20 cellular contexts compared by ENCODE assay signal in the genomic region with DNA sequence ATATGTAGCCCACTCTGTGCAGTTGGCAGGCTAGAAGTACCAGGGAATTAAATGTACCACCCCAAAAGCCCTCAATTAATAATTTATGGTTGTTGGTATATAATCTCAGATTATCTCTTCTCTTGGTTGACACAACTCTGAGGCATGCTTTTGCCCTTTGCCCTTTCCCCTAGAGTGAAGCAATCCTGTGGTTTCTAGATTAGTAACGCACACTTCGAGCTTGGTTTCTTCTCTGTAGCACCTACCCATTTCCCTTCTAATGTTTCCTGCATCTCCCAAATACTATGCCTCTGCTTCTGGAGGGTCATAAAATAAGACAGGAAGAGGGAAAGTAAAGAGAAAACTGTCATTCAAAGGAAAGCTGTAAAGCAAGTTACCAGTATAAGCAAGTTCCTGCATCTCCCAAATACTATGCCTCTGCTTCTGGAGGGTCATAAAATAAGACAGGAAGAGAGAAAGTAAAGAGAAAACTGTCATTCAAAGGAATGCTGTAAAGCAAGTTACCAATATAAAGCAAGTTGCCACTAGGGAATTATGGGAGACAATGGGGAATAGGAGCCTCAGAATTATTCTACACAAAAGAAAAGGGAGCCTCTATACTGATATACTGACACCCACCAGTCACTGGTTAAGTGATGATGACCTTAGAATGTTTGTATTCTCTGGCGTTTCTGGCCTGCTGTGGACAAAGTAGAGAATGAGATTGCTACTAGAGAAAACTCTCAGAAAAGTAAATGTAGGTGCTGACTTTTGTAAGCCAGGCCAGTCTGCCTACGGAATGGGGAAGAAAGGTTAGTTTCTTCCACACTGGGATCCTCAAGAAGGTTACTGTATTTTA.
A peak's percentile ranks its signal among the peaks of the same experiment; 100 is the strongest.
DNase-seq lines count a peak whose midpoint lies in the region; ATAC-seq and TF ChIP-seq lines count a peak whose summit lies in the region.
"Had no signal": no experiment of that assay in that cellular context is flagged by ENCODE, and none has a peak within 500 bp of the region (broad histone marks: within the 10 kb centered on the region; RNA-seq: fewer than 3 reads in every experiment).

No MANE protein-coding gene starts in this region.

- no peak overlapping the region for H3K18ac ChIP-seq in trophoblast cell (ENCODE audit: low read length)

- H3K14ac ChIP-seq in trophoblast cell (ENCODE audit: low read length) = no peak overlapping the region

- no peaks in the 10 kb centered on the region for H3K9me2 ChIP-seq in GM23248 (ENCODE audit: insufficient read depth)

- H2AFZ ChIP-seq in fibroblast of lung (ENCODE audit: low read length) (no peak overlapping the region), trophoblast cell (ENCODE audit: insufficient read depth, low read length, poor library complexity) (no peak overlapping the region), GM23248 (no peak overlapping the region)

- no peak overlapping the region for H3K23ac ChIP-seq in trophoblast cell (ENCODE audit: low read length)

- no peak overlapping the region for H2AK5ac ChIP-seq in trophoblast cell (ENCODE audit: low read length)

- peak; percentile 4 for DNase-seq in HuH-7.5 (ENCODE audit: low spot score)
- DNase-seq in RPMI7951 (ENCODE audit: low read depth) = peak; percentile 54
- DNase-seq in fibroblast of lung (ENCODE audit: low read depth in 2 of 2) = peak; percentile 5 to 75
- DNase-seq in trophoblast cell = peak; percentile 40 to 65
- no peak for DNase-seq in NCI-H2171 (lab: John Stamatoyannopoulos, UW)
- DNase-seq in GM23248 = no peak
- no peak for DNase-seq in NCI-H1092 treated with DMSO at 0.1 percent for 48 hours (lab: John Stamatoyannopoulos, UW)
- DNase-seq: activated T-cell treated with anti-CD3 and anti-CD28 coated beads, Interleukin-2, amount 50 U/mL, for 72 hours; C1 segment of cervical spinal cord; colonic mucosa; DND-41; esophagus squamous epithelium; IMR-90; NCI-H1417 treated with DMSO at 0.1 percent for 48 hours; NCI-H524 treated with DMSO at 0.1 percent for 48 hours; stimulated activated CD4-positive, alpha-beta T cell treated with anti-CD3 and anti-CD28 coated beads, Interleukin-4, amount 100 ng/mL, for 1 hour had no signal

- in situ Hi-C loops in GM23248 (cut with MboI) = no loop called here

- no peak overlapping the region for H4K91ac ChIP-seq in trophoblast cell (ENCODE audit: low read depth, low read length)

- no peak overlapping the region for H4K12ac ChIP-seq in trophoblast cell (ENCODE audit: low read depth, low read length)

- H3K4ac ChIP-seq in trophoblast cell (ENCODE audit: low read depth, low read length) = no peak overlapping the region

- no peak overlapping the region for H3K4me2 ChIP-seq in fibroblast of lung (ENCODE audit: extremely low read depth, insufficient read depth, low read length)
- H3K4me2 ChIP-seq in trophoblast cell (ENCODE audit: low read length) = peak overlapping the region; percentile 16
- no peak overlapping the region for H3K4me2 ChIP-seq in GM23248 (ENCODE audit: unreplicated experiment)

- peaks cover 2% of the 10 kb centered on the region for H3K79me1 ChIP-seq in trophoblast cell (ENCODE audit: low read length)

- no peak for ATAC-seq in HG02588 (IDR thresholded peaks at IDR 0.05; ENCODE audit: unreplicated experiment)
- ATAC-seq: activated T-cell treated with anti-CD3 and anti-CD28 coated beads, Interleukin-2, amount 50 U/mL, for 72 hours; GM12878; Right ventricle myocardium inferior had no signal

- no peaks in the 10 kb centered on the region for H3K36me3 ChIP-seq in fibroblast of lung (ENCODE audit: control insufficient read depth, insufficient read depth, low read length)
- no peaks in the 10 kb centered on the region for H3K36me3 ChIP-seq in trophoblast cell (ENCODE audit: control insufficient read depth in 1 of 2, insufficient read depth in 2 of 2, low read length in 2 of 2)
- no peaks in the 10 kb centered on the region for H3K36me3 ChIP-seq in GM23248 (ENCODE audit: low read depth)
- H3K36me3 ChIP-seq: colonic mucosa, esophagus squamous epithelium, right atrium auricular region had no signal

- H3K27ac ChIP-seq in fibroblast of lung (ENCODE audit: insufficient read depth, low read length) (no peak overlapping the region), trophoblast cell (ENCODE audit: low read depth, low read length) (peak overlapping the region; percentile 54), GM23248 (no peak overlapping the region)
- H3K27ac ChIP-seq: colonic mucosa, esophagus squamous epithelium, right atrium auricular region had no signal

- no peaks in the 10 kb centered on the region for H3K4me1 ChIP-seq in fibroblast of lung (ENCODE audit: control insufficient read depth, extremely low read depth, insufficient read depth, low read length)
- H3K4me1 ChIP-seq in trophoblast cell (ENCODE audit: control insufficient read depth in 1 of 2, insufficient read depth in 2 of 2, low read length in 2 of 2) = peaks cover 0 to 2% of the 10 kb centered on the region in 2 experiments
- no peaks in the 10 kb centered on the region for H3K4me1 ChIP-seq in GM23248 (ENCODE audit: insufficient read depth)
- H3K4me1 ChIP-seq: colonic mucosa, esophagus squamous epithelium, right atrium auricular region had no signal

- H3K9me3 ChIP-seq in fibroblast of lung (ENCODE audit: control insufficient read depth, insufficient read depth, low read depth, low read length) = no peaks in the 10 kb centered on the region
- no peaks in the 10 kb centered on the region for H3K9me3 ChIP-seq in trophoblast cell (ENCODE audit: insufficient read depth, low read depth, low read length)
- H3K9me3 ChIP-seq in GM23248 (ENCODE audit: low read depth) = no peaks in the 10 kb centered on the region
- H3K9me3 ChIP-seq: colonic mucosa, esophagus squamous epithelium had no signal

- no peaks in the 10 kb centered on the region for H3K27me3 ChIP-seq in fibroblast of lung (ENCODE audit: control insufficient read depth, insufficient read depth, low read length)
- no peaks in the 10 kb centered on the region for H3K27me3 ChIP-seq in trophoblast cell (ENCODE audit: insufficient read depth, low read length)
- no peaks in the 10 kb centered on the region for H3K27me3 ChIP-seq in GM23248 (replicated peaks; ENCODE audit: insufficient read depth)
- H3K27me3 ChIP-seq: colonic mucosa, esophagus squamous epithelium, right atrium auricular region had no signal

- H4K8ac ChIP-seq in trophoblast cell (ENCODE audit: low read depth, low read length) = peak overlapping the region; percentile 28

- H3K79me2 ChIP-seq in fibroblast of lung (ENCODE audit: control insufficient read depth, insufficient read depth, low read length) = no peaks in the 10 kb centered on the region
- H3K79me2 ChIP-seq in trophoblast cell (ENCODE audit: control insufficient read depth, insufficient read depth, low read length, poor library complexity) = no peaks in the 10 kb centered on the region
- H3K79me2 ChIP-seq in GM23248 (ENCODE audit: insufficient read depth) = no peaks in the 10 kb centered on the region

- H2BK5ac ChIP-seq in trophoblast cell (ENCODE audit: low read depth, low read length, poor library complexity) = no peak overlapping the region

- no CpG with 5 or more reads among the region's 4 CpGs for WGBS in trophoblast cell (ENCODE audit: extremely low coverage, insufficient coverage, insufficient read length)
- WGBS in GM23248 (ENCODE audit: low coverage in 1 of 2, low lambda C conversion rate in 2 of 2, missing lambda C conversion rate in 2 of 2), 2 experiments = 29 to 39% methylated on average over 4 of the region's 4 CpGs

- H4K20me1 ChIP-seq in fibroblast of lung (ENCODE audit: control insufficient read depth, extremely low read depth, insufficient read depth, low read length) (no peaks in the 10 kb centered on the region), GM23248 (ENCODE audit: insufficient read depth) (no peaks in the 10 kb centered on the region)

- H2BK12ac ChIP-seq in trophoblast cell (ENCODE audit: low read length) = peak overlapping the region; percentile 40

- H3K9ac ChIP-seq in fibroblast of lung (ENCODE audit: insufficient read depth, low read length) (no peak overlapping the region), trophoblast cell (ENCODE audit: low read length) (no peak overlapping the region), GM23248 (no peak overlapping the region)

- H3F3A ChIP-seq in GM23248 (ENCODE audit: insufficient read depth) = no peaks in the 10 kb centered on the region

- H2BK120ac ChIP-seq in trophoblast cell (ENCODE audit: insufficient read depth, low read length, poor library complexity) = peak overlapping the region; percentile 51

- H3K4me3 ChIP-seq in fibroblast of lung (replicated peaks in 1 of 4; ENCODE audit: control extremely low read depth in 1 of 4, insufficient read depth in 1 of 4, low read depth in 3 of 4, low read length in 4 of 4) = no peak overlapping the region
- no peak overlapping the region for H3K4me3 ChIP-seq in trophoblast cell (ENCODE audit: low read depth, low read length)
- H3K4me3 ChIP-seq in GM23248 = no peak overlapping the region
- H3K4me3 ChIP-seq: colonic mucosa, esophagus squamous epithelium, GM12878, right atrium auricular region had no signal

- no peak for TF ChIP-seq CTCF in fibroblast of lung (conservative IDR thresholded peaks at IDR 0.05 in 1 of 2, IDR thresholded peaks at IDR 0.05 in 1 of 2; ENCODE audit: low read depth in 1 of 2, low read length in 2 of 2)

Comparison
In these comparisons a context has a peak if more than half of its experiments do, and no peak if none do; other contexts are left out.
1. DNase-seq: peak in HuH-7.5 (single experiment), RPMI7951 (single experiment), fibroblast of lung (2 of 2) and trophoblast cell (2 of 2); none in NCI-H2171 (single experiment), GM23248 (single experiment) and NCI-H1092 treated with DMSO at 0.1 percent for 48 hours (single experiment).